ENCODE assay signal across 10 cellular contexts in the genomic region with DNA sequence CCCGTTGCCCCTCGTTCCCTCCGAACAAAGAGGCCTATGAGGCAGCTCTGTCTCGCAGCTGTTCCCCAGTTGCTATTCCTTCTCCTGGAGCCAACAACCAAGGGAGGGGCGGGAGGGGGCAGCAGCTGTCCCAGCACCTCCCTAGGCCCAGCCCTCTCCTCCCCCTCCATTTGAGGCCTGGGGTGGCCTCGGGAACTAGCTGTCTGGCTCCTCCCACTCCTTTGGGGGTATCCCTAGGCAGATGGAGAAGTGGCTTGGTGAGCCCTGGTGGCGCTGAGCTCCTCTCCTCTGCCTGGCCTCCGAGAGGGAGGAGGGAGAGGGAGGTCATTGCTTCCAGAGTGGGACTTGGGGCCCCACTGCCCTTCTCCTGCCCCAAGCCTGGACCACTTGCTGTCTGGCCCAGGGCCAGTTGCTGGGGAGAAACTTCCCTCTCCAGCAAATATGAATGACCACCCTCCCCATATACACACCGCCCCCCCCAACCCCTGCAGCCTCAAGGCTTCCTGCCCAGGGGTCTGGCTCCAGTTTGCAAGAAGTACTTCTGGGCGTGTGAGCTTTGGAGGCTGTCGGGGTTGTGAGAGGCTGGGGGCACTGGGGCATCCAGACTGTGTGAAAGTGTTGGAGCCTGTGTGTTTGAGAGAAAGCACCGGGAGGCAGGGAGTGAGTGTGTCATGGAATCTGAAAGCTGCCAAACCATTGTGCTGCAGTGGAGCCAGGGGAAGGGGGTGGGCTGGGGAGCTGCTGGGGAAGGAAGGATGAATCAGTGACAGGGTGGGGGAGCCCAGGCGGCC. TPM values are rescaled to one million over a fixed set of nuclear protein-coding genes. Genes with fewer than 3 reads are reported as not detected.
A peak's percentile ranks its signal among the peaks of the same experiment; 100 is the strongest.
DNase-seq lines count a peak whose midpoint lies in the region; ATAC-seq, FAIRE-seq and TF ChIP-seq lines count a peak whose summit lies in the region.
"Had no signal": no experiment of that assay in that cellular context is flagged by ENCODE, and none has a peak within 500 bp of the region (broad histone marks: within the 10 kb centered on the region; RNA-seq: fewer than 3 reads in every experiment).

No MANE protein-coding gene starts in this region.

- peak; percentile 27 for ATAC-seq in Right ventricle myocardium inferior
- no peak for ATAC-seq in activated CD4-positive, alpha-beta T cell treated with anti-CD3 and anti-CD28 coated beads for 36 hours

- no peaks in the 10 kb centered on the region for H3K9me3 Mint-ChIP-seq in activated CD4-positive, alpha-beta T cell treated with anti-CD3 and anti-CD28 coated beads for 36 hours (ENCODE audit: low read depth)

- H3K4me1 Mint-ChIP-seq in activated CD4-positive, alpha-beta T cell treated with anti-CD3 and anti-CD28 coated beads for 36 hours = peaks cover 13% of the 10 kb centered on the region

- H3K27ac Mint-ChIP-seq in activated CD4-positive, alpha-beta T cell treated with anti-CD3 and anti-CD28 coated beads for 36 hours = no peak overlapping the region

- H3K4me3 ChIP-seq in coronary artery = peak overlapping the region; percentile 82

- H3K27ac ChIP-seq in coronary artery = peak overlapping the region; percentile 90 to 94
- H3K27ac ChIP-seq: VCaP had no signal

- no peak for TF ChIP-seq CTCF in coronary artery (IDR thresholded peaks at IDR 0.05)

- intact Hi-C loops in Right ventricle myocardium inferior (cut with DNase I) (loop anchor here (2.0 to 5.0 kb wide), 2 partner anchors 27 to 86 kb away; no protein-coding TSS in a partner anchor), cardiac septum (cut with DNase I) (no loop called here)
- intact Hi-C loops in activated CD4-positive, alpha-beta T cell treated with anti-CD3 and anti-CD28 coated beads for 36 hours (cut with DNase I, micrococcal nuclease) = no loop called here

- CTCF ChIA-PET in activated CD4-positive, alpha-beta T cell treated with anti-CD3 and anti-CD28 coated beads for 36 hours (lab: Charles Lee) = interaction anchor here (0.5 to 2.0 kb wide), 6 partner anchors 9 to 927 kb away, joined by 3 to 10 read pairs (median 3); no protein-coding TSS in a partner anchor

- no peak for FAIRE-seq in urothelium cell line (lab: Jason Lieb, UNC)

- DNase-seq in Right ventricle myocardium inferior (ENCODE audit: missing footprints) = peak; percentile 86
- DNase-seq in cardiac septum (ENCODE audit: low spot score) = no peak
- no peak for DNase-seq in coronary artery (ENCODE audit: low spot score)
- DNase-seq in lung microvascular endothelial cell (ENCODE audit: low read depth in 2 of 2) = peak; percentile 95 to 99
- DNase-seq in urothelium cell line (ENCODE audit: low spot score) = peak; percentile 12
- no peak for DNase-seq in NAMALWA (ENCODE audit: low spot score)
- no peak for DNase-seq in activated CD4-positive, alpha-beta T cell treated with anti-CD3 and anti-CD28 coated beads for 36 hours
- no peak for DNase-seq in stimulated activated naive CD4-positive, alpha-beta T cell treated with Interleukin-2 at 50 U/mL for 16 hours (lab: John Stamatoyannopoulos, UW)
- DNase-seq: DND-41 had no signal

- no peaks in the 10 kb centered on the region for H3K36me3 Mint-ChIP-seq in activated CD4-positive, alpha-beta T cell treated with anti-CD3 and anti-CD28 coated beads for 36 hours (ENCODE audit: low read depth)

- POLR2A ChIA-PET in activated CD4-positive, alpha-beta T cell treated with anti-CD3 and anti-CD28 coated beads for 36 hours (lab: Charles Lee) = interaction anchor here (0.7 to 1.0 kb wide), 2 partner anchors 15 to 29 kb away, joined by 3 read pairs; a partner anchor contains a TSS

- H3K27me3 Mint-ChIP-seq in activated CD4-positive, alpha-beta T cell treated with anti-CD3 and anti-CD28 coated beads for 36 hours = peaks cover 20% of the 10 kb centered on the region

- no peak overlapping the region for H3K4me3 Mint-ChIP-seq in activated CD4-positive, alpha-beta T cell treated with anti-CD3 and anti-CD28 coated beads for 36 hours

RNA-seq across cellular contexts. Expression of a gene that starts 3.1 kb away (rescaled TPM):
- 905 TPM for total RNA-seq in Right ventricle myocardium inferior
- 1,261 TPM for total RNA-seq in cardiac septum
- 122 and 131 TPM in 2 replicates for total RNA-seq in lung microvascular endothelial cell
- total RNA-seq in activated CD4-positive, alpha-beta T cell treated with anti-CD3 and anti-CD28 coated beads for 36 hours = under 1 TPM; 0.09 to 0.18 TPM

RNA-seq across cellular contexts. Expression of a gene that starts 29.3 kb away (rescaled TPM):
- total RNA-seq in Right ventricle myocardium inferior (128 TPM), cardiac septum (80.0 TPM), lung microvascular endothelial cell (86.5 and 97.6 TPM in 2 replicates)
- total RNA-seq in activated CD4-positive, alpha-beta T cell treated with anti-CD3 and anti-CD28 coated beads for 36 hours = 100 to 1,000 TPM; 109 to 159 TPM

RNA-seq across cellular contexts. Expression of a gene that starts 41.6 kb away (rescaled TPM):
- total RNA-seq in Right ventricle myocardium inferior (6.3 TPM), cardiac septum (14.5 TPM), lung microvascular endothelial cell (0.99 and 1.1 TPM in 2 replicates)
- 1 to 10 TPM; 6.9 to 7.7 TPM for total RNA-seq in activated CD4-positive, alpha-beta T cell treated with anti-CD3 and anti-CD28 coated beads for 36 hours

RNA-seq across cellular contexts. Expression of a gene that starts 57.7 kb away (rescaled TPM):
- not detected for total RNA-seq in Right ventricle myocardium inferior
- not detected for total RNA-seq in cardiac septum
- not detected in 2 replicates for total RNA-seq in lung microvascular endothelial cell
- total RNA-seq in activated CD4-positive, alpha-beta T cell treated with anti-CD3 and anti-CD28 coated beads for 36 hours = not detected

Comparison
In these comparisons a context has a peak if more than half of its experiments do, and no peak if none do; other contexts are left out.
1. DNase-seq: peak in Right ventricle myocardium inferior (single experiment), lung microvascular endothelial cell (2 of 2) and urothelium cell line (single experiment); none in cardiac septum (single experiment), coronary artery (single experiment), NAMALWA (single experiment), activated CD4-positive, alpha-beta T cell treated with anti-CD3 and anti-CD28 coated beads for 36 hours (single experiment) and stimulated activated naive CD4-positive, alpha-beta T cell treated with Interleukin-2 at 50 U/mL for 16 hours (single experiment).
2. RNA of a gene that starts 3.1 kb away (total RNA-seq): 1,261 TPM in cardiac septum (single experiment), 905 TPM in Right ventricle myocardium inferior (single experiment) and 122 to 131 TPM in lung microvascular endothelial cell; 0.09 to 0.18 TPM in activated CD4-positive, alpha-beta T cell treated with anti-CD3 and anti-CD28 coated beads for 36 hours; every median in the first group is over 100 times any median in the second.